In the genomic region with DNA sequence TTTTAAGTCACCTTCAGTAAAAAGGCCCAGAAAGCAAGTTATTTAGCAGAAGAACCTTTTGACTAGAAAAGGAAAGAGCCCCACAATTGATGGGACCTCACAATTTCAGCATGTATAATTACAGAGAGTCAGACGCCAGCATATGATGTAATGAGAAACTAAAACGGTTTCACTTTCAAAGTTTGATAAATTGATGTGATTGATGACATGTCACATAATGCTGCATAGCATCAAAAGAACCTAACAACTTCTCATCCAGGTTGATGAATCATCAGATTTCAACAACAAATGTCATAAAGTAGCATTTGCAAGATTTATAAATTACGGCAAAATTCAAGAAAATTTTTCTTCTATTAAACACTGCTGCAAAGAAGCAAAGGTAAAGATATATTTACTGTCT, we compare ENCODE assay signal across 27 cellular contexts. TPM values are rescaled to one million over a fixed set of nuclear protein-coding genes. Genes with fewer than 3 reads are reported as not detected.
DNase-seq lines count a peak whose midpoint lies in the region; ATAC-seq, FAIRE-seq and TF ChIP-seq lines count a peak whose summit lies in the region.
"Had no signal": no experiment of that assay in that cellular context is flagged by ENCODE, and none has a peak within 500 bp of the region (broad histone marks: within the 10 kb centered on the region; RNA-seq: fewer than 3 reads in every experiment).

No MANE protein-coding gene starts in this region.

- H3K27ac Mint-ChIP-seq in chondrocyte (ENCODE audit: unreplicated experiment): no peak overlapping the region

- SMC1A ChIA-PET in GM12878 (lab: Charles Lee; ENCODE audit: uncharacterized antibody, unreplicated experiment): no interaction called here

- H3K4me2 ChIP-seq in GM23248 (ENCODE audit: unreplicated experiment) (no peak overlapping the region), GM12878 (ENCODE audit: control insufficient read depth, insufficient read depth) (no peak overlapping the region), mesenchymal stem cell (ENCODE audit: low read length, poor library complexity, severe bottlenecking) (no peak overlapping the region)
- H3K4me2 ChIP-seq: BLaER1 treated with 17β-estradiol and CSF1 and Interleukin-3, amounts not matched to agents 10 nM and 100 nM had no signal

- no peak overlapping the region for H3K9ac ChIP-seq in GM23248
- H3K9ac ChIP-seq in GM12878 (ENCODE audit: control insufficient read depth, insufficient read depth, low read length): no peak overlapping the region
- no peak overlapping the region for H3K9ac ChIP-seq in mesenchymal stem cell (ENCODE audit: low read length)
- H3K9ac ChIP-seq: BLaER1 treated with 17β-estradiol and CSF1 and Interleukin-3, amounts not matched to agents 10 nM and 100 nM had no signal

- TF ChIP-seq EP300 in GM12878 (IDR thresholded peaks at IDR 0.05; ENCODE audit: borderline replicate concordance in 1 of 2, control insufficient read depth in 1 of 2, low read depth in 2 of 2, low read length in 2 of 2): no peak

- no peak overlapping the region for H3K23ac ChIP-seq in mesenchymal stem cell (ENCODE audit: low read length in 2 of 2)

- H4K91ac ChIP-seq in mesenchymal stem cell (ENCODE audit: low read length): no peak overlapping the region

- TF ChIP-seq CTCF in GM12878 (IDR thresholded peaks at IDR 0.05 in 2 of 3, conservative IDR thresholded peaks at IDR 0.05 in 1 of 3; ENCODE audit: control insufficient read depth in 2 of 3, extremely low read depth in 1 of 3, insufficient read depth in 1 of 3, low read depth in 3 of 3, low read length in 3 of 3) (no peak), chondrocyte (IDR thresholded peaks at IDR 0.05) (no peak)

- TF ChIP-seq RAD21 in GM12878 (IDR thresholded peaks at IDR 0.05; ENCODE audit: insufficient read depth, low read depth, low read length): no peak

- no peak overlapping the region for H3K18ac ChIP-seq in mesenchymal stem cell (ENCODE audit: low read depth in 1 of 2, low read length in 2 of 2)

- H3K27me3 Mint-ChIP-seq in chondrocyte (ENCODE audit: low read depth): peaks cover 5% of the 10 kb centered on the region
- H3K27me3 Mint-ChIP-seq: CD4-positive, alpha-beta memory T cell had no signal

- peaks cover 3% of the 10 kb centered on the region for H3K79me1 ChIP-seq in mesenchymal stem cell (replicated peaks; ENCODE audit: low read length, poor library complexity, severe bottlenecking)

- H3K9me3 ChIP-seq in GM23248 (ENCODE audit: low read depth) (no peaks in the 10 kb centered on the region), GM12878 (replicated peaks; ENCODE audit: control insufficient read depth, insufficient read depth, low read length) (no peaks in the 10 kb centered on the region), small intestine (ENCODE audit: control insufficient read depth, low read depth) (no peaks in the 10 kb centered on the region), mesenchymal stem cell (ENCODE audit: control insufficient read depth, low read length) (no peaks in the 10 kb centered on the region)
- H3K9me3 ChIP-seq: BLaER1 treated with 17β-estradiol and CSF1 and Interleukin-3, amounts not matched to agents 10 nM and 100 nM; Caco-2; HAP-1; SJSA1 had no signal

- ATAC-seq in GM12878: no peak
- ATAC-seq: Right ventricle myocardium inferior had no signal

- H2BK5ac ChIP-seq in mesenchymal stem cell (ENCODE audit: low read depth, low read length, poor library complexity, severe bottlenecking): no peak overlapping the region

- no peaks in the 10 kb centered on the region for H3K9me3 Mint-ChIP-seq in chondrocyte (ENCODE audit: low read depth)
- H3K9me3 Mint-ChIP-seq: CD4-positive, alpha-beta memory T cell; IgD-negative memory B cell had no signal

- H2BK12ac ChIP-seq in mesenchymal stem cell (ENCODE audit: low read length in 2 of 2): no peak overlapping the region

- BruUV-seq in GM12878 (replicated peaks; lab: Mats Ljungman, UMichigan): no TSS peak

- H2AK5ac ChIP-seq in mesenchymal stem cell (ENCODE audit: low read length, severe bottlenecking): no peak overlapping the region

- peaks cover 16% of the 10 kb centered on the region for H3K4me1 Mint-ChIP-seq in chondrocyte (ENCODE audit: low read depth)

- no peaks in the 10 kb centered on the region for H3F3A ChIP-seq in GM23248 (ENCODE audit: insufficient read depth)

- H3K36me3 ChIP-seq in GM23248 (ENCODE audit: low read depth): no peaks in the 10 kb centered on the region
- H3K36me3 ChIP-seq in GM12878 (ENCODE audit: control insufficient read depth in 2 of 2, insufficient read depth in 2 of 2, low read length in 1 of 2): no peaks in the 10 kb centered on the region
- H3K36me3 ChIP-seq in small intestine (ENCODE audit: control insufficient read depth in 2 of 2, insufficient read depth in 2 of 2, low read length in 2 of 2): no peaks in the 10 kb centered on the region
- no peaks in the 10 kb centered on the region for H3K36me3 ChIP-seq in mesenchymal stem cell (ENCODE audit: control insufficient read depth in 1 of 2, insufficient read depth in 2 of 2, low read depth in 1 of 2, low read length in 2 of 2)
- H3K36me3 ChIP-seq: BLaER1 treated with 17β-estradiol and CSF1 and Interleukin-3, amounts not matched to agents 10 nM and 100 nM; HAP-1 had no signal

- 35 to 37% methylated on average over 3 of the region's 3 CpGs for WGBS in GM23248 (ENCODE audit: low coverage in 1 of 2, low lambda C conversion rate in 2 of 2, missing lambda C conversion rate in 2 of 2), 2 experiments
- 42% methylated on average over 3 of the region's 3 CpGs for WGBS in GM12878 (ENCODE audit: insufficient coverage, insufficient replicate concordance, low lambda C conversion rate, missing lambda C conversion rate)
- 29 to 47% (median 29%) methylated on average over 3 of the region's 3 CpGs for WGBS in small intestine, 3 donors
- WGBS in mesenchymal stem cell: no CpG with 5 or more reads among the region's 3 CpGs

- H2AFZ ChIP-seq in GM23248: peak overlapping the region; percentile 47
- H2AFZ ChIP-seq in GM12878 (ENCODE audit: control insufficient read depth, low read depth, low read length): no peak overlapping the region
- H2AFZ ChIP-seq in mesenchymal stem cell (ENCODE audit: low read depth, low read length): no peak overlapping the region

- no peaks in the 10 kb centered on the region for H3K9me2 ChIP-seq in GM23248 (ENCODE audit: insufficient read depth)

- no peak overlapping the region for H3K4ac ChIP-seq in mesenchymal stem cell (ENCODE audit: low read depth in 1 of 2, low read length in 2 of 2)

- RAD21 ChIA-PET in GM12878 (lab: Charles Lee; ENCODE audit: unreplicated experiment): no interaction called here

- FAIRE-seq in HTR-8/SVneo (lab: Jason Lieb, UNC) (no peak), GM12878 (lab: Jason Lieb, UNC) (no peak), small intestine (lab: Jason Lieb, UNC) (no peak)
- FAIRE-seq: GM12891 had no signal

- H4K8ac ChIP-seq in mesenchymal stem cell (ENCODE audit: low read length): no peak overlapping the region

- H3K4me1 ChIP-seq in GM23248 (ENCODE audit: insufficient read depth) (peaks cover 2% of the 10 kb centered on the region), GM12878 (ENCODE audit: control insufficient read depth, insufficient read depth, low read length) (no peaks in the 10 kb centered on the region), small intestine (ENCODE audit: control insufficient read depth in 2 of 2, insufficient read depth in 1 of 2, low read depth in 1 of 2, low read length in 1 of 2) (peaks cover 0 to 4% of the 10 kb centered on the region in 2 donors), mesenchymal stem cell (ENCODE audit: control insufficient read depth, insufficient read depth, low read depth, low read length) (no peaks in the 10 kb centered on the region)
- H3K4me1 ChIP-seq: Caco-2 had no signal

- in situ Hi-C loops in GM23248 (cut with MboI) (loop anchor here (10.0 to 25.0 kb wide), 2 partner anchors 387 to 974 kb away; no protein-coding TSS in a partner anchor), GM12878 (cut with MboI) (loop anchor here (5.0 kb wide), 1 partner anchor 384 kb away; no protein-coding TSS in a partner anchor)

- TF ChIP-seq POLR2A in GM12878 (IDR thresholded peaks at IDR 0.05; ENCODE audit: low read depth, low read length): no peak

- CTCF ChIA-PET in GM12878 (lab: Yijun Ruan, JAX): no interaction called here

- H4K20me1 ChIP-seq in GM23248 (ENCODE audit: insufficient read depth): no peaks in the 10 kb centered on the region
- H4K20me1 ChIP-seq in GM12878 (ENCODE audit: control insufficient read depth, insufficient read depth): no peaks in the 10 kb centered on the region
- H4K20me1 ChIP-seq: BLaER1 treated with 17β-estradiol and CSF1 and Interleukin-3, amounts not matched to agents 10 nM and 100 nM had no signal

- POLR2A ChIA-PET in GM12878 (lab: Charles Lee): no interaction called here

- intact Hi-C loops in GM12878 (cut with micrococcal nuclease; ENCODE audit: unreplicated experiment): loop anchor here (10.0 kb wide), 1 partner anchor 383 kb away; a partner anchor contains a TSS

- H3K27ac ChIP-seq in GM23248: no peak overlapping the region
- H3K27ac ChIP-seq in GM12878 (ENCODE audit: control insufficient read depth, insufficient read depth): no peak overlapping the region
- no peak overlapping the region for H3K27ac ChIP-seq in small intestine (ENCODE audit: low read depth in 1 of 2, low read length in 1 of 2)
- no peak overlapping the region for H3K27ac ChIP-seq in mesenchymal stem cell (ENCODE audit: low read length, poor library complexity, severe bottlenecking)
- H3K27ac ChIP-seq: BLaER1 treated with 17β-estradiol and CSF1 and Interleukin-3, amounts not matched to agents 10 nM and 100 nM; SJSA1 had no signal

- H3K36me3 Mint-ChIP-seq in chondrocyte (ENCODE audit: low read depth): no peaks in the 10 kb centered on the region
- H3K36me3 Mint-ChIP-seq: IgD-negative memory B cell had no signal

- H3K79me2 ChIP-seq in GM23248 (ENCODE audit: insufficient read depth) (peaks cover 13% of the 10 kb centered on the region), GM12878 (ENCODE audit: control insufficient read depth, insufficient read depth, low read length) (peaks cover 14% of the 10 kb centered on the region)

- no peak overlapping the region for H3K4me3 ChIP-seq in GM23248
- H3K4me3 ChIP-seq in GM12878: no peak overlapping the region
- H3K4me3 ChIP-seq in small intestine (ENCODE audit: low read depth in 1 of 2, low read length in 2 of 2): no peak overlapping the region
- no peak overlapping the region for H3K4me3 ChIP-seq in mesenchymal stem cell (ENCODE audit: insufficient read depth in 1 of 2, low read depth in 1 of 2, low read length in 2 of 2)
- H3K4me3 ChIP-seq: BLaER1 treated with 17β-estradiol and CSF1 and Interleukin-3, amounts not matched to agents 10 nM and 100 nM; HAP-1; SJSA1 had no signal

- no peak overlapping the region for H2BK120ac ChIP-seq in mesenchymal stem cell (ENCODE audit: low read depth, low read length)

- H3K27me3 ChIP-seq in GM23248 (replicated peaks; ENCODE audit: insufficient read depth) (no peaks in the 10 kb centered on the region), GM12878 (replicated peaks in 1 of 2; ENCODE audit: control insufficient read depth in 2 of 2, insufficient read depth in 2 of 2, low read length in 1 of 2) (no peaks in the 10 kb centered on the region), small intestine (ENCODE audit: control insufficient read depth in 2 of 2, insufficient read depth in 2 of 2, low read length in 2 of 2) (no peaks in the 10 kb centered on the region), mesenchymal stem cell (ENCODE audit: control insufficient read depth in 1 of 2, insufficient read depth in 1 of 2, low read length in 2 of 2) (no peaks in the 10 kb centered on the region)
- H3K27me3 ChIP-seq: BLaER1 treated with 17β-estradiol and CSF1 and Interleukin-3, amounts not matched to agents 10 nM and 100 nM; SJSA1 had no signal

- no peak overlapping the region for H2BK15ac ChIP-seq in mesenchymal stem cell (ENCODE audit: low read depth, poor library complexity, severe bottlenecking)

- H3K4me3 Mint-ChIP-seq in chondrocyte (ENCODE audit: unreplicated experiment): no peak overlapping the region
- H3K4me3 Mint-ChIP-seq: CD4-positive, alpha-beta memory T cell had no signal

- H3K14ac ChIP-seq in mesenchymal stem cell (ENCODE audit: low read length in 2 of 2): no peak overlapping the region

- DNase-seq in GM23248 (no peak), HTR-8/SVneo (ENCODE audit: insufficient read length, low spot score) (peak; percentile 2), GM12878 (ENCODE audit: low read depth, low spot score) (no peak), small intestine (peak; percentile 33), chondrocyte (ENCODE audit: low spot score) (no peak), mesenchymal stem cell (no peak)
- DNase-seq in stimulated activated CD4-positive, alpha-beta T cell treated with anti-CD3 and anti-CD28 coated beads, Interleukin-15, amount 100 ng/mL, for 24 hours: no peak
- DNase-seq: ACHN; Caco-2; CD4-positive, alpha-beta memory T cell; DMS 273 treated with DMSO at 0.1 percent for 48 hours; DMS79 treated with DMSO at 0.1 percent for 48 hours; Kasumi-1; NCI-H1092 treated with DMSO at 0.1 percent for 48 hours; NCI-H1436 treated with DMSO at 0.1 percent for 48 hours; NCI-H1930; NCI-H2227 treated with DMSO at 0.1 percent for 48 hours; NCI-H510A treated with DMSO at 0.1 percent for 48 hours; NCI-H774; NK-92 treated with Interleukin-12 subunit alpha and Interleukin-12 subunit beta, amount 100 ng/mL, for 24 hours had no signal

RNA-seq across cellular contexts. Expression of a gene that starts 3.9 kb away (rescaled TPM):
- total RNA-seq in GM23248 (2014; rRNA removed; shearing (Covaris generic)): 5.9 and 8.5 TPM in 2 replicates
- polyA plus RNA-seq in GM23248 (2016; fragmentation: Nextera tagmentation; extraction: Ambion mirVana) (42.3 and 42.7 TPM in 2 replicates), GM12878 (2011; rRNA removed) (30.6 and 37.6 TPM in 2 replicates), GM12878 (2014; fragmentation: Illumina TruSeq; extraction: Trizol) (55.2 and 60.0 TPM in 2 replicates), GM12878 (2014; fragmentation: Nextera tagmentation; extraction: Ambion mirVana) (10 to 100 TPM; 16.6 to 20.5 TPM), GM12878 (2014; rRNA removed) (44.3 and 45.1 TPM in 2 replicates), GM12878 (2016; fragmentation: Nextera tagmentation; extraction: Ambion mirVana) (10 to 100 TPM; 59.1 to 76.3 TPM), small intestine (10 to 100 TPM; 12.3 to 39.6 (median 14.9) TPM)
- 3.0 and 5.1 TPM in 2 replicates for total RNA-seq in GM12878 (2013; cell fraction: nucleolus; rRNA removed)
- total RNA-seq in GM12878 (2014; rRNA removed) (11.5 and 11.7 TPM in 2 replicates), GM12878 (2014; rRNA removed; fragmentation: Illumina TruSeq; extraction: Trizol) (13.8 and 14.7 TPM in 2 replicates), GM12878 (2021) (27.2 and 29.0 TPM in 2 replicates), chondrocyte (18.5 to 20.7 TPM (median 20.2 TPM) in 3 replicates)
- polyA plus RNA-seq in GM12878 (2011; ENCODE audit: low read depth): 17.7 TPM
- 9.8 and 10.0 TPM in 2 replicates for polyA plus RNA-seq in GM12878 (2011; cell fraction: cytosol; rRNA removed)
- 5.3 and 8.0 TPM in 2 replicates for polyA plus RNA-seq in GM12878 (2011; cell fraction: nucleus; rRNA removed)
- 31.8 and 65.6 TPM in 2 replicates for polyA plus RNA-seq in GM12878 (2012)
- polyA minus RNA-seq in GM12878 (2011; rRNA and poly(A)+ RNA removed): 1.8 and 3.5 TPM in 2 replicates
- polyA minus RNA-seq in GM12878 (2011; cell fraction: cytosol; rRNA and poly(A)+ RNA removed): 3.1 and 4.9 TPM in 2 replicates
- polyA minus RNA-seq in GM12878 (2011; cell fraction: nucleus; rRNA and poly(A)+ RNA removed): 1.8 and 5.1 TPM in 2 replicates
- polyA plus RNA-seq in mesenchymal stem cell (2013, experiment 1 of 2): 36.6 TPM
- polyA plus RNA-seq in mesenchymal stem cell (2013, experiment 2 of 2): 40.2 TPM

RNA-seq across cellular contexts. Expression of a gene that starts 9.9 kb away (rescaled TPM):
- total RNA-seq in GM23248 (2014; rRNA removed; shearing (Covaris generic)): 0.22 TPM in 1 of 2 replicates, not detected in the other
- polyA plus RNA-seq in GM23248 (2016; fragmentation: Nextera tagmentation; extraction: Ambion mirVana) (0.18 TPM in 1 of 2 replicates, not detected in the other), GM12878 (2011; rRNA removed) (0.10 and 0.15 TPM in 2 replicates), GM12878 (2014; fragmentation: Illumina TruSeq; extraction: Trizol) (not detected in 2 replicates), GM12878 (2014; fragmentation: Nextera tagmentation; extraction: Ambion mirVana) (not detected), GM12878 (2014; rRNA removed) (not detected in 2 replicates), GM12878 (2016; fragmentation: Nextera tagmentation; extraction: Ambion mirVana) (not detected), small intestine (10 to 100 TPM in 1 of 3 donors, 1 to 10 TPM in 2; 6.5 to 43.4 (median 8.1) TPM)
- total RNA-seq in GM12878 (2013; cell fraction: nucleolus; rRNA removed): not detected in 2 replicates
- total RNA-seq in GM12878 (2014; rRNA removed) (not detected in 2 replicates), GM12878 (2014; rRNA removed; fragmentation: Illumina TruSeq; extraction: Trizol) (not detected in 2 replicates), GM12878 (2021) (0.28 and 0.32 TPM in 2 replicates), chondrocyte (not detected in 3 replicates)
- polyA plus RNA-seq in GM12878 (2011; ENCODE audit: low read depth): not detected
- polyA plus RNA-seq in GM12878 (2011; cell fraction: cytosol; rRNA removed): not detected in 2 replicates
- not detected in 2 replicates for polyA plus RNA-seq in GM12878 (2011; cell fraction: nucleus; rRNA removed)
- polyA plus RNA-seq in GM12878 (2012): not detected in 2 replicates
- polyA minus RNA-seq in GM12878 (2011; rRNA and poly(A)+ RNA removed): not detected in 2 replicates
- polyA minus RNA-seq in GM12878 (2011; cell fraction: cytosol; rRNA and poly(A)+ RNA removed): not detected in 2 replicates
- not detected in 2 replicates for polyA minus RNA-seq in GM12878 (2011; cell fraction: nucleus; rRNA and poly(A)+ RNA removed)
- 5.7 TPM for polyA plus RNA-seq in mesenchymal stem cell (2013, experiment 1 of 2)
- polyA plus RNA-seq in mesenchymal stem cell (2013, experiment 2 of 2): 6.2 TPM
- total RNA-seq: Caco-2; CD4-positive, alpha-beta memory T cell had no signal
- polyA plus RNA-seq: CD4-positive, alpha-beta memory T cell; IgD-negative memory B cell had no signal

RNA-seq across cellular contexts. Expression of a gene that starts 16.1 kb away (rescaled TPM):
- total RNA-seq in GM23248 (2014; rRNA removed; shearing (Covaris generic)): 0.13 TPM in 1 of 2 replicates, not detected in the other
- polyA plus RNA-seq in GM23248 (2016; fragmentation: Nextera tagmentation; extraction: Ambion mirVana) (not detected in 2 replicates), GM12878 (2011; rRNA removed) (0.24 and 0.30 TPM in 2 replicates), GM12878 (2014; fragmentation: Illumina TruSeq; extraction: Trizol) (0.16 TPM in 1 of 2 replicates, not detected in the other), GM12878 (2014; fragmentation: Nextera tagmentation; extraction: Ambion mirVana) (under 1 TPM in 1 of 2 experiments, not detected in 1; 0.07 TPM), GM12878 (2014; rRNA removed) (0.06 TPM in 1 of 2 replicates, not detected in the other), GM12878 (2016; fragmentation: Nextera tagmentation; extraction: Ambion mirVana) (not detected), small intestine (under 1 TPM in 1 of 3 donors, not detected in 2; 0.15 TPM)
- total RNA-seq in GM12878 (2013; cell fraction: nucleolus; rRNA removed): 0.69 and 0.90 TPM in 2 replicates
- total RNA-seq in GM12878 (2014; rRNA removed) (not detected in 2 replicates), GM12878 (2014; rRNA removed; fragmentation: Illumina TruSeq; extraction: Trizol) (not detected in 2 replicates), GM12878 (2021) (not detected in 2 replicates), chondrocyte (not detected in 3 replicates)
- polyA plus RNA-seq in GM12878 (2011; ENCODE audit: low read depth): not detected
- polyA plus RNA-seq in GM12878 (2011; cell fraction: cytosol; rRNA removed): 0.08 TPM in 1 of 2 replicates, not detected in the other
- 0.54 and 0.67 TPM in 2 replicates for polyA plus RNA-seq in GM12878 (2011; cell fraction: nucleus; rRNA removed)
- not detected in 2 replicates for polyA plus RNA-seq in GM12878 (2012)
- polyA minus RNA-seq in GM12878 (2011; rRNA and poly(A)+ RNA removed): 0.41 and 0.59 TPM in 2 replicates
- not detected in 2 replicates for polyA minus RNA-seq in GM12878 (2011; cell fraction: cytosol; rRNA and poly(A)+ RNA removed)
- polyA minus RNA-seq in GM12878 (2011; cell fraction: nucleus; rRNA and poly(A)+ RNA removed): 0.36 and 0.96 TPM in 2 replicates
- polyA plus RNA-seq in mesenchymal stem cell (2013, experiment 1 of 2): 0.03 TPM
- polyA plus RNA-seq in mesenchymal stem cell (2013, experiment 2 of 2): 0.03 TPM
- total RNA-seq: MCF 10A, Right ventricle myocardium inferior, SJSA1 had no signal
- polyA plus RNA-seq: CD4-positive, alpha-beta memory T cell; IgD-negative memory B cell had no signal

RNA-seq across cellular contexts. Expression of a gene that starts 36.2 kb away (rescaled TPM):
- 0.11 TPM in 1 of 2 replicates, not detected in the other for total RNA-seq in GM23248 (2014; rRNA removed; shearing (Covaris generic))
- polyA plus RNA-seq in GM23248 (2016; fragmentation: Nextera tagmentation; extraction: Ambion mirVana): not detected in 2 replicates
- 0.32 and 0.46 TPM in 2 replicates for total RNA-seq in GM12878 (2013; cell fraction: nucleolus; rRNA removed)
- total RNA-seq in GM12878 (2014; rRNA removed): 0.11 TPM in 1 of 2 replicates, not detected in the other
- 0.05 TPM in 1 of 2 replicates, not detected in the other for total RNA-seq in GM12878 (2014; rRNA removed; fragmentation: Illumina TruSeq; extraction: Trizol)
- total RNA-seq in GM12878 (2021): not detected in 2 replicates
- polyA plus RNA-seq in GM12878 (2011; ENCODE audit: low read depth): 0.08 TPM
- polyA plus RNA-seq in GM12878 (2011; rRNA removed): 0.13 and 0.20 TPM in 2 replicates
- polyA plus RNA-seq in GM12878 (2011; cell fraction: cytosol; rRNA removed): 0.06 and 0.07 TPM in 2 replicates
- 0.41 and 0.51 TPM in 2 replicates for polyA plus RNA-seq in GM12878 (2011; cell fraction: nucleus; rRNA removed)
- 0.07 and 0.11 TPM in 2 replicates for polyA plus RNA-seq in GM12878 (2012)
- polyA plus RNA-seq in GM12878 (2014; fragmentation: Illumina TruSeq; extraction: Trizol): 0.06 TPM in 1 of 2 replicates, not detected in the other
- polyA plus RNA-seq in GM12878 (2014; fragmentation: Nextera tagmentation; extraction: Ambion mirVana): not detected
- 0.10 and 0.14 TPM in 2 replicates for polyA plus RNA-seq in GM12878 (2014; rRNA removed)
- polyA plus RNA-seq in GM12878 (2016; fragmentation: Nextera tagmentation; extraction: Ambion mirVana): under 1 TPM in 1 of 2 experiments, not detected in 1; 0.04 TPM
- polyA minus RNA-seq in GM12878 (2011; rRNA and poly(A)+ RNA removed): 0.21 and 0.22 TPM in 2 replicates
- not detected in 2 replicates for polyA minus RNA-seq in GM12878 (2011; cell fraction: cytosol; rRNA and poly(A)+ RNA removed)
- polyA minus RNA-seq in GM12878 (2011; cell fraction: nucleus; rRNA and poly(A)+ RNA removed): 0.24 and 0.29 TPM in 2 replicates
- polyA plus RNA-seq in small intestine: under 1 TPM; 0.04 to 0.54 (median 0.22) TPM
- total RNA-seq in chondrocyte: 0.07 to 0.17 TPM in 2 of 3 replicates, not detected in the other
- 0.03 TPM for polyA plus RNA-seq in mesenchymal stem cell (2013, experiment 1 of 2)
- polyA plus RNA-seq in mesenchymal stem cell (2013, experiment 2 of 2): 0.03 TPM
- total RNA-seq: Right ventricle myocardium inferior, SJSA1 had no signal
- polyA plus RNA-seq: CD4-positive, alpha-beta memory T cell; IgD-negative memory B cell had no signal

Comparison
In these comparisons a context has a peak if more than half of its experiments do, and no peak if none do; other contexts are left out.
1. DNase-seq: peak in HTR-8/SVneo (single experiment) and small intestine (single experiment); none in GM23248 (single experiment), GM12878 (single experiment), chondrocyte (single experiment), stimulated activated CD4-positive, alpha-beta T cell treated with anti-CD3 and anti-CD28 coated beads, Interleukin-15, amount 100 ng/mL, for 24 hours (single experiment) and mesenchymal stem cell (single experiment).